11 cellular contexts compared by ENCODE assay signal in the genomic region with DNA sequence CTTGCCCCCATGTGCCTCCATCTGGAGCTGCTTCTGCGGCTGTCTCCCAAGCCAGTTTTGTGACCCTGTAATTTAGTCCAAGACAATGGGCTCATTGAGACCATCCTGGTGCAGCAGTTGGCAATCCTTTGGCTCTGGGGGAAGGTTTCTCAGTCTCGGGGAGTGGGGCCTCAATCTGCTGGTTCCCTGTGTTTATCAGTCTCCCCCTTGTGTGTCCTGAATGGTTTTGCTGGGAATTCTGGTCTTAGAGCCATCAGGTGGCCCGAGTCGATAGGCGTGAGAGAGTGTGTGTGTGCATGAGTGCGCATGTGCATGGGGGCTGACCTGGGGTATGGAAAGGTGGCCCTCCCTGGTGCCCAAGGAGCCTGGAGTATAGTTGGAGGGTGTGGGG.
DNase-seq lines count a peak whose midpoint lies in the region; ATAC-seq and TF ChIP-seq lines count a peak whose summit lies in the region.
"Had no signal": no experiment of that assay in that cellular context is flagged by ENCODE, and none has a peak within 500 bp of the region (broad histone marks: within the 10 kb centered on the region; RNA-seq: fewer than 3 reads in every experiment).

No MANE protein-coding gene starts in this region.

- peaks cover 78% of the 10 kb centered on the region for H3K79me2 ChIP-seq in neural progenitor cell (ENCODE audit: low read depth)

- H3F3A ChIP-seq in neural progenitor cell (ENCODE audit: low read depth), result peaks cover 31% of the 10 kb centered on the region

- peak overlapping the region; percentile 97 for H3K4me3 ChIP-seq in BE2C (ENCODE audit: low read depth, low read length)
- H3K4me3 ChIP-seq in duodenal mucosa (ENCODE audit: low read depth in 1 of 2, low read length in 2 of 2), result peak overlapping the region; percentile 73 to 76
- peak overlapping the region; percentile 97 for H3K4me3 ChIP-seq in neural progenitor cell

- no peak overlapping the region for H2AFZ ChIP-seq in neural progenitor cell (replicated peaks)

- no peak for TF ChIP-seq CTCF in BE2C (IDR thresholded peaks at IDR 0.05; ENCODE audit: low read depth, low read length)
- no peak for TF ChIP-seq CTCF in neural progenitor cell (IDR thresholded peaks at IDR 0.05)

- peak overlapping the region; percentile 98 for H3K4me2 ChIP-seq in neural progenitor cell

- H3K4me3 Mint-ChIP-seq in neural progenitor cell, result peak overlapping the region; percentile 99

- H3K36me3 ChIP-seq in BE2C (no peaks in the 10 kb centered on the region), KOPT-K1 (ENCODE audit: insufficient read depth, low read length) (no peaks in the 10 kb centered on the region), duodenal mucosa (ENCODE audit: control insufficient read depth in 1 of 2, insufficient read depth in 2 of 2, low read length in 2 of 2) (no peaks in the 10 kb centered on the region), neural progenitor cell (no peaks in the 10 kb centered on the region)

- H3K36me3 Mint-ChIP-seq in neural progenitor cell, result no peaks in the 10 kb centered on the region

- peaks cover 12% of the 10 kb centered on the region for H3K27me3 Mint-ChIP-seq in neural progenitor cell (ENCODE audit: insufficient read depth, low read depth)

- no peaks in the 10 kb centered on the region for H3K9me3 Mint-ChIP-seq in neural progenitor cell

- H3K9me3 ChIP-seq in BE2C, result no peaks in the 10 kb centered on the region
- no peaks in the 10 kb centered on the region for H3K9me3 ChIP-seq in KOPT-K1 (ENCODE audit: insufficient read depth, low read length, poor library complexity, severe bottlenecking)
- H3K9me3 ChIP-seq in duodenal mucosa (ENCODE audit: control insufficient read depth in 1 of 2, low read length in 2 of 2), result no peaks in the 10 kb centered on the region
- H3K9me3 ChIP-seq in neural progenitor cell (ENCODE audit: low read depth), result no peaks in the 10 kb centered on the region

- H3K27ac Mint-ChIP-seq in neural progenitor cell, result peak overlapping the region; percentile 80

- ATAC-seq in HG02884 (IDR thresholded peaks at IDR 0.05; ENCODE audit: unreplicated experiment) (no peak), HG02571 (IDR thresholded peaks at IDR 0.05; ENCODE audit: unreplicated experiment) (no peak), GM19035 (IDR thresholded peaks at IDR 0.05; ENCODE audit: unreplicated experiment) (no peak), GM18867 (IDR thresholded peaks at IDR 0.05; ENCODE audit: unreplicated experiment) (no peak)
- ATAC-seq: PC-3 had no signal

- DNase-seq in BE2C, result no peak
- no peak for DNase-seq in neural progenitor cell (ENCODE audit: low spot score)
- DNase-seq: aorta, occipital lobe, PC-3 had no signal

- no peaks in the 10 kb centered on the region for H3K27me3 ChIP-seq in BE2C
- H3K27me3 ChIP-seq in duodenal mucosa (ENCODE audit: control insufficient read depth in 1 of 2, insufficient read depth in 2 of 2, low read length in 2 of 2), result no peaks in the 10 kb centered on the region
- H3K27me3 ChIP-seq in neural progenitor cell, result no peaks in the 10 kb centered on the region

- H3K27ac ChIP-seq in KOPT-K1 (ENCODE audit: low read depth, low read length, poor library complexity, severe bottlenecking), result peak overlapping the region; percentile 4
- no peak overlapping the region for H3K27ac ChIP-seq in duodenal mucosa (ENCODE audit: low read depth, low read length)
- H3K27ac ChIP-seq in neural progenitor cell, result no peak overlapping the region

- H3K4me1 ChIP-seq in BE2C (peaks cover 53% of the 10 kb centered on the region), duodenal mucosa (ENCODE audit: control insufficient read depth in 1 of 2, insufficient read depth in 2 of 2, low read length in 2 of 2) (peaks cover 51 to 58% of the 10 kb centered on the region in 2 donors), neural progenitor cell (peaks cover 59% of the 10 kb centered on the region)

- peaks cover 76% of the 10 kb centered on the region for H4K20me1 ChIP-seq in neural progenitor cell (ENCODE audit: low read depth)

- H3K4me1 Mint-ChIP-seq in neural progenitor cell, result peaks cover 66% of the 10 kb centered on the region

- peak overlapping the region; percentile 38 to 61 for H3K9ac ChIP-seq in duodenal mucosa (ENCODE audit: low read depth in 1 of 2, low read length in 2 of 2)
- H3K9ac ChIP-seq in neural progenitor cell, result no peak overlapping the region
